Comparison of ENCODE assay signal across 12 cellular contexts in genomic region chr1:45622267-45622890, GRCh38. TPM values are rescaled to one million over a fixed set of nuclear protein-coding genes. Genes with fewer than 3 reads are reported as not detected.
A peak's percentile ranks its signal among the peaks of the same experiment; 100 is the strongest.
DNase-seq lines count a peak whose midpoint lies in the region; ATAC-seq and TF ChIP-seq lines count a peak whose summit lies in the region.
"Had no signal": no experiment of that assay in that cellular context is flagged by ENCODE, and none has a peak within 500 bp of the region (broad histone marks: within the 10 kb centered on the region; RNA-seq: fewer than 3 reads in every experiment).

No MANE protein-coding gene starts in this region.

- no peaks in the 10 kb centered on the region for H3K4me1 ChIP-seq in mucosa of descending colon (ENCODE audit: low read depth)
- H3K4me1 ChIP-seq in thyroid gland = peaks cover 0 to 21% of the 10 kb centered on the region in 2 donors

- H3K9me3 ChIP-seq in mucosa of descending colon = no peaks in the 10 kb centered on the region
- H3K9me3 ChIP-seq in thyroid gland = no peaks in the 10 kb centered on the region

- H3K36me3 ChIP-seq in mucosa of descending colon (ENCODE audit: low read depth) (peaks cover 2% of the 10 kb centered on the region), thyroid gland (peaks cover 19 to 25% of the 10 kb centered on the region in 2 donors)

- WGBS in thyroid gland, 2 donors = 67 to 69% methylated on average over 22 to 39 of the region's 39 CpGs

- H3K27me3 ChIP-seq in thyroid gland (no peaks in the 10 kb centered on the region), dorsolateral prefrontal cortex (no peaks in the 10 kb centered on the region)
- H3K27me3 ChIP-seq: brain microvascular endothelial cell had no signal

- intact Hi-C loops in mucosa of descending colon (cut with DNase I, micrococcal nuclease) = no loop called here
- intact Hi-C loops in thyroid gland (cut with DNase I) = no loop called here
- intact Hi-C loops in dorsolateral prefrontal cortex (cut with DNase I) = no loop called here

- TF ChIP-seq POLR2A in NB4 (IDR thresholded peaks at IDR 0.05; ENCODE audit: extremely low read depth, insufficient read length) = no peak
- no peak for TF ChIP-seq POLR2A in thyroid gland (IDR thresholded peaks at IDR 0.05)

- no peak overlapping the region for H3K4me3 ChIP-seq in NB4 (ENCODE audit: low read depth, low read length)
- no peak overlapping the region for H3K4me3 ChIP-seq in mucosa of descending colon
- no peak overlapping the region for H3K4me3 ChIP-seq in thyroid gland (replicated peaks in 1 of 3)
- H3K4me3 ChIP-seq in dorsolateral prefrontal cortex = peak overlapping the region in 4 of 59 donors; percentile 0 to 12 (median 6)

- H3K27ac ChIP-seq in thyroid gland (peak overlapping the region in 2 of 3 donors; percentile 10 to 67), dorsolateral prefrontal cortex (peak overlapping the region in 8 of 59 donors; percentile 11 to 52 (median 34))
- H3K27ac ChIP-seq: brain microvascular endothelial cell had no signal

- ATAC-seq in esophagus mucosa (peak; percentile 5), mucosa of descending colon (peak; percentile 4), GM19455 (IDR thresholded peaks at IDR 0.05; ENCODE audit: unreplicated experiment) (no peak)

- DNase-seq in NB4 (ENCODE audit: low read depth) (peak; percentile 14), mucosa of descending colon (no peak), thyroid gland (no peak), dorsolateral prefrontal cortex (no peak), NCI-H1092 (lab: John Stamatoyannopoulos, UW) (no peak)
- DNase-seq: activated CD4-positive, CD25-positive, alpha-beta regulatory T cell treated with anti-CD3 and anti-CD28 coated beads, Interleukin-2, amount 50 U/mL, for 72 hours; brain microvascular endothelial cell; CD4-positive, alpha-beta memory T cell; immature natural killer cell; stimulated activated CD4-positive, alpha-beta T cell treated with anti-CD3 and anti-CD28 coated beads, Interleukin-15, amount 100 ng/mL, for 24 hours had no signal

- TF ChIP-seq CTCF in NB4 (IDR thresholded peaks at IDR 0.05; ENCODE audit: low read depth, low read length) = no peak
- TF ChIP-seq CTCF in mucosa of descending colon (IDR thresholded peaks at IDR 0.05) = no peak
- no peak for TF ChIP-seq CTCF in thyroid gland (IDR thresholded peaks at IDR 0.05)
- TF ChIP-seq CTCF in dorsolateral prefrontal cortex (IDR thresholded peaks at IDR 0.05 in 54 of 56, conservative IDR thresholded peaks at IDR 0.05 in 2 of 56; ENCODE audit: low read depth in 1 of 56, partially characterized antibody in 56 of 56) = no peak

RNA-seq across cellular contexts. Expression of gene CCDC17, which starts 1.5 kb away (rescaled TPM):
- total RNA-seq in esophagus mucosa (2.5 TPM), mucosa of descending colon (1 to 10 TPM; 4.1 to 6.8 (median 6.0) TPM), thyroid gland (1 to 10 TPM; 3.5 to 5.3 (median 3.8) TPM), dorsolateral prefrontal cortex (1 to 10 TPM in 110 of 120 experiments, under 1 TPM in 10; 0.59 to 6.5 (median 2.2) TPM)

RNA-seq across cellular contexts. Expression of gene NASP, which starts 38.5 kb away (rescaled TPM):
- total RNA-seq in esophagus mucosa (49.9 TPM), mucosa of descending colon (10 to 100 TPM; 51.5 to 69.1 (median 60.1) TPM), thyroid gland (10 to 100 TPM; 45.8 to 98.3 (median 75.1) TPM), dorsolateral prefrontal cortex (100 to 1,000 TPM in 41 of 120 experiments, 10 to 100 TPM in 79; 47.7 to 170 (median 91.5) TPM)
